In the genomic region with DNA sequence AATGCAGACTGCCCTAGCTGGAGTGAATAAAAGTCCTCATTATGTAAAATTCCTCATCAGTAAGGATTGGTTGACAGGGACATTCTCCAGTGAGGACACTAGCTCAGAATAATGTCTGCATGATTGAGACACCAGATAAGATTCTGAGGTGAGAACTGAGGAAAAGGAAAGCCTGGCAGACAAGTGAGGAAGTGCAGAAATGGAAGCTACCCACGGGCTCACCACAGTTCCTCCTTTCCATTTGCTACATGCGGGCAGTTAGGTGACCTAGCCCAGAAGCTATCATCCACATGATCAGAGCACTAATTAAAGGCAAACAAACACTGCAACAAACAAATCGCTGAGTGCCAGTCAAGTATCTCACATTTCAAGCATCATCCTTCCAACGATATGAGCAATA, we compare ENCODE assay signal across 1 cellular context.
TF ChIP-seq lines count a peak whose summit lies in the region.

No MANE protein-coding gene starts in this region.

TF ChIP-seq in GM23338, 12 proteins besides CTCF, POLR2A, EP300 and RAD21 (continued from another document):
- TF ChIP-seq, protein P1, sequence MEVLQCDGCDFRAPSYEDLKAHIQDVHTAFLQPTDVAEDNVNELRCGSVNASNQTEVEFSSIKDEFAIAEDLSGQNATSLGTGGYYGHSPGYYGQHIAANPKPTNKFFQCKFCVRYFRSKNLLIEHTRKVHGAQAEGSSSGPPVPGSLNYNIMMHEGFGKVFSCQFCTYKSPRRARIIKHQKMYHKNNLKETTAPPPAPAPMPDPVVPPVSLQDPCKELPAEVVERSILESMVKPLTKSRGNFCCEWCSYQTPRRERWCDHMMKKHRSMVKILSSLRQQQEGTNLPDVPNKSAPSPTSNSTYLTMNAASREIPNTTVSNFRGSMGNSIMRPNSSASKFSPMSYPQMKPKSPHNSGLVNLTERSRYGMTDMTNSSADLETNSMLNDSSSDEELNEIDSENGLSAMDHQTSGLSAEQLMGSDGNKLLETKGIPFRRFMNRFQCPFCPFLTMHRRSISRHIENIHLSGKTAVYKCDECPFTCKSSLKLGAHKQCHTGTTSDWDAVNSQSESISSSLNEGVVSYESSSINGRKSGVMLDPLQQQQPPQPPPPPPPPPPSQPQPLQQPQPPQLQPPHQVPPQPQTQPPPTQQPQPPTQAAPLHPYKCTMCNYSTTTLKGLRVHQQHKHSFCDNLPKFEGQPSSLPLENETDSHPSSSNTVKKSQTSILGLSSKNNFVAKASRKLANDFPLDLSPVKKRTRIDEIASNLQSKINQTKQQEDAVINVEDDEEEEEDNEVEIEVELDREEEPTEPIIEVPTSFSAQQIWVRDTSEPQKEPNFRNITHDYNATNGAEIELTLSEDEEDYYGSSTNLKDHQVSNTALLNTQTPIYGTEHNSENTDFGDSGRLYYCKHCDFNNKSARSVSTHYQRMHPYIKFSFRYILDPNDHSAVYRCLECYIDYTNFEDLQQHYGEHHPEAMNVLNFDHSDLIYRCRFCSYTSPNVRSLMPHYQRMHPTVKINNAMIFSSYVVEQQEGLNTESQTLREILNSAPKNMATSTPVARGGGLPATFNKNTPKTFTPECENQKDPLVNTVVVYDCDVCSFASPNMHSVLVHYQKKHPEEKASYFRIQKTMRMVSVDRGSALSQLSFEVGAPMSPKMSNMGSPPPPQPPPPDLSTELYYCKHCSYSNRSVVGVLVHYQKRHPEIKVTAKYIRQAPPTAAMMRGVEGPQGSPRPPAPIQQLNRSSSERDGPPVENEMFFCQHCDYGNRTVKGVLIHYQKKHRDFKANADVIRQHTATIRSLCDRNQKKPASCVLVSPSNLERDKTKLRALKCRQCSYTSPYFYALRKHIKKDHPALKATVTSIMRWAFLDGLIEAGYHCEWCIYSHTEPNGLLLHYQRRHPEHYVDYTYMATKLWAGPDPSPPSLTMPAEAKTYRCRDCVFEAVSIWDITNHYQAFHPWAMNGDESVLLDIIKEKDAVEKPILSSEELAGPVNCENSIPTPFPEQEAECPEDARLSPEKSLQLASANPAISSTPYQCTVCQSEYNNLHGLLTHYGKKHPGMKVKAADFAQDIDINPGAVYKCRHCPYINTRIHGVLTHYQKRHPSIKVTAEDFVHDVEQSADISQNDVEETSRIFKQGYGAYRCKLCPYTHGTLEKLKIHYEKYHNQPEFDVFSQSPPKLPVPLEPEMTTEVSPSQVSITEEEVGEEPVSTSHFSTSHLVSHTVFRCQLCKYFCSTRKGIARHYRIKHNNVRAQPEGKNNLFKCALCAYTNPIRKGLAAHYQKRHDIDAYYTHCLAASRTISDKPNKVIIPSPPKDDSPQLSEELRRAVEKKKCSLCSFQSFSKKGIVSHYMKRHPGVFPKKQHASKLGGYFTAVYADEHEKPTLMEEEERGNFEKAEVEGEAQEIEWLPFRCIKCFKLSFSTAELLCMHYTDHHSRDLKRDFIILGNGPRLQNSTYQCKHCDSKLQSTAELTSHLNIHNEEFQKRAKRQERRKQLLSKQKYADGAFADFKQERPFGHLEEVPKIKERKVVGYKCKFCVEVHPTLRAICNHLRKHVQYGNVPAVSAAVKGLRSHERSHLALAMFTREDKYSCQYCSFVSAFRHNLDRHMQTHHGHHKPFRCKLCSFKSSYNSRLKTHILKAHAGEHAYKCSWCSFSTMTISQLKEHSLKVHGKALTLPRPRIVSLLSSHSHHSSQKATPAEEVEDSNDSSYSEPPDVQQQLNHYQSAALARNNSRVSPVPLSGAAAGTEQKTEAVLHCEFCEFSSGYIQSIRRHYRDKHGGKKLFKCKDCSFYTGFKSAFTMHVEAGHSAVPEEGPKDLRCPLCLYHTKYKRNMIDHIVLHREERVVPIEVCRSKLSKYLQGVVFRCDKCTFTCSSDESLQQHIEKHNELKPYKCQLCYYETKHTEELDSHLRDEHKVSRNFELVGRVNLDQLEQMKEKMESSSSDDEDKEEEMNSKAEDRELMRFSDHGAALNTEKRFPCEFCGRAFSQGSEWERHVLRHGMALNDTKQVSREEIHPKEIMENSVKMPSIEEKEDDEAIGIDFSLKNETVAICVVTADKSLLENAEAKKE (CRISPR knock-in tag; IDR thresholded peaks at IDR 0.05), result no peak
